Comparison of ENCODE assay signal across 8 cellular contexts in genomic region chr18:57649536-57650495, GRCh38. TPM values are rescaled to one million over a fixed set of nuclear protein-coding genes. Genes with fewer than 3 reads are reported as not detected.
DNase-seq lines count a peak whose midpoint lies in the region; ATAC-seq and TF ChIP-seq lines count a peak whose summit lies in the region.

No MANE protein-coding gene starts in this region.

- H3K27ac ChIP-seq in mesendoderm (ENCODE audit: low read depth, low read length): no peak overlapping the region
- no peak overlapping the region for H3K27ac ChIP-seq in effector memory CD4-positive, alpha-beta T cell (ENCODE audit: insufficient read depth, low read length, poor library complexity, severe bottlenecking)

- H3K79me2 ChIP-seq in mesendoderm (ENCODE audit: control insufficient read depth, insufficient read depth, low read length): no peaks in the 10 kb centered on the region

- H3K27me3 ChIP-seq in mesendoderm (ENCODE audit: insufficient read depth, low read length, poor library complexity): no peaks in the 10 kb centered on the region
- H3K27me3 ChIP-seq in effector memory CD4-positive, alpha-beta T cell (replicated peaks; ENCODE audit: control insufficient read depth, insufficient read depth, low read length, poor library complexity, severe bottlenecking): no peaks in the 10 kb centered on the region

- H4K5ac ChIP-seq in mesendoderm (ENCODE audit: low read length): no peak overlapping the region

- H3K36me3 ChIP-seq in mesendoderm (ENCODE audit: control insufficient read depth, insufficient read depth, low read length): no peaks in the 10 kb centered on the region
- no peaks in the 10 kb centered on the region for H3K36me3 ChIP-seq in effector memory CD4-positive, alpha-beta T cell (ENCODE audit: control insufficient read depth, insufficient read depth, low read length)

- no peak overlapping the region for H3K23ac ChIP-seq in mesendoderm (ENCODE audit: low read length)

- H3K4me2 ChIP-seq in mesendoderm (ENCODE audit: low read length): no peak overlapping the region

- H4K8ac ChIP-seq in mesendoderm (ENCODE audit: low read depth, low read length): no peak overlapping the region

- no peak overlapping the region for H3K9ac ChIP-seq in mesendoderm (ENCODE audit: low read length)

- H3K56ac ChIP-seq in mesendoderm (ENCODE audit: low read length): no peak overlapping the region

- H3K4me1 ChIP-seq in mesendoderm (ENCODE audit: control insufficient read depth, low read depth, low read length): no peaks in the 10 kb centered on the region
- H3K4me1 ChIP-seq in effector memory CD4-positive, alpha-beta T cell (ENCODE audit: control insufficient read depth, insufficient read depth, low read length, poor library complexity, severe bottlenecking): no peaks in the 10 kb centered on the region

- H2BK5ac ChIP-seq in mesendoderm (ENCODE audit: low read length): no peak overlapping the region

- no peak overlapping the region for H2BK120ac ChIP-seq in mesendoderm (ENCODE audit: low read depth, low read length)

- DNase-seq in ACHN (peak; percentile 35), epithelial cell of proximal tubule (ENCODE audit: low read depth) (peak; percentile 47), mesendoderm (no peak), C1 segment of cervical spinal cord (lab: John Stamatoyannopoulos, UW) (no peak), SKM-1 (lab: John Stamatoyannopoulos, UW; ENCODE audit: unreplicated experiment) (no peak)
- DNase-seq in effector memory CD4-positive, alpha-beta T cell: no peak

- ATAC-seq in GM19438 (IDR thresholded peaks at IDR 0.05; ENCODE audit: low read depth, unreplicated experiment): peak; percentile 88
- ATAC-seq in HG03460 (IDR thresholded peaks at IDR 0.05; ENCODE audit: unreplicated experiment): peak; percentile 93

- no CpG with 5 or more reads among the region's 11 CpGs for WGBS in mesendoderm (ENCODE audit: extremely low coverage, insufficient coverage, low lambda C conversion rate)

- in situ Hi-C loops in ACHN (cut with HindIII; ENCODE audit: low pct_ligation_motif_present, low pct_unique_long_range_greater_than_20kb, low sequenced_read_pairs): no loop called here

- no peaks in the 10 kb centered on the region for H3K9me3 ChIP-seq in effector memory CD4-positive, alpha-beta T cell (ENCODE audit: control insufficient read depth, low read length)

- H3K4me3 ChIP-seq in epithelial cell of proximal tubule (ENCODE audit: low read depth, low read length): no peak overlapping the region
- no peak overlapping the region for H3K4me3 ChIP-seq in mesendoderm (ENCODE audit: low read length)
- no peak overlapping the region for H3K4me3 ChIP-seq in effector memory CD4-positive, alpha-beta T cell (ENCODE audit: insufficient read depth, low read depth, low read length, poor library complexity, severe bottlenecking)

- no peak overlapping the region for H2BK15ac ChIP-seq in mesendoderm (replicated peaks; ENCODE audit: low read depth)

- no peak overlapping the region for H3K18ac ChIP-seq in mesendoderm (ENCODE audit: low read length)

- TF ChIP-seq CTCF in epithelial cell of proximal tubule (conservative IDR thresholded peaks at IDR 0.05; ENCODE audit: low read depth, low read length): no peak

- H3K4ac ChIP-seq in mesendoderm (ENCODE audit: low read depth, low read length): no peak overlapping the region

- no peak overlapping the region for H2AK5ac ChIP-seq in mesendoderm (ENCODE audit: low read length)

- H3K79me1 ChIP-seq in mesendoderm (ENCODE audit: low read length): peaks cover 1% of the 10 kb centered on the region

RNA-seq across cellular contexts. Expression of gene NARS1, which starts 28.2 kb away (rescaled TPM):
- total RNA-seq in epithelial cell of proximal tubule: 157 and 199 TPM in 2 replicates
- 162 TPM for polyA plus RNA-seq in mesendoderm (2013, experiment 1 of 2)
- polyA plus RNA-seq in mesendoderm (2013, experiment 2 of 2): 150 TPM

Comparison
In these comparisons a context has a peak if more than half of its experiments do, and no peak if none do; other contexts are left out.
1. DNase-seq: peak in ACHN (single experiment) and epithelial cell of proximal tubule (single experiment); none in mesendoderm (single experiment), effector memory CD4-positive, alpha-beta T cell (0 of 3), C1 segment of cervical spinal cord (0 of 14) and SKM-1 (single experiment).